In the genomic region with DNA sequence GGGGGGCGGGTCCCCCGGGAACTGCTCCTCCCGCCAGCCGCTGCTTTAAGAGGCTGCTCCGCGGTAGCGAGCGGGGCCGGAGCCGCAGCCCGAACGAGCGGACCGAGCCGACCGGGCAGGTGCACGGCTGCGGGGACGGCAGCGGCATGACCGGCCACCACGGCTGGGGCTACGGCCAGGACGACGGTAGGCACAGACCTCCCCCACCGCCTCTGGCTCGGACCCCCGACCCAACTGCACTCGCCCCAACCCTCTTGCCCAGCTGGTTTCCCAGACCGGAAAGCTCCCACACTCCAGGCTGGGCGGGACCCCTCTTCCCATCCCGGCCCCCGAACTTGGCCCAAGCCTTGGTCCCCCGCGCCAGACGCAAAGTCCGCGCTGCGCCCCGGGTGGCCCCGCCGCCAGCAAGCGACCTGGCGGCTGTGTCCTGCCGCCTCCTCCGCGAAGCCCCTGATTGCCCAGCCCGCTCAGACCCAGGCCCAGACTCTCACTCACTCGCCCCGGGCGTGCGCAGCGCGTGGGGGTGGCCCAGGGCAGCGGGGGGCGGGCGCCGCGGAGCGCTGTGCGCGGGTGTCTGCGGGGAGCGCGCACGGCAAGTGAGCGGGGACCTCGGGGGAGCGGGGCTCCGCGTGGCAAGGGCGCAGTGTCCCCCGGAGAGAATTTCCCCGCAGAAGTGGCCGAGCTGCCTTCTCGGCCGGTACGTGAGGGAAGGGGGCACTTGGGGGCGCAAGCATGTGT, we compare ENCODE assay signal across 8 cellular contexts. TPM values are rescaled to one million over a fixed set of nuclear protein-coding genes. Genes with fewer than 3 reads are reported as not detected.
A peak's percentile ranks its signal among the peaks of the same experiment; 100 is the strongest.
DNase-seq lines count a peak whose midpoint lies in the region; ATAC-seq and TF ChIP-seq lines count a peak whose summit lies in the region.

A gene (plus strand): TSS at position 73 of the 738 bp plus-strand sequence. CDS start 74 bp downstream, at position 147.

- peak within 1 kb of the TSS; percentile 62 for H3K4me3 Mint-ChIP-seq in T-helper 1 cell treated with Interleukin-12 subunit alpha and Interleukin-12 subunit beta and Interleukin-4 antibody, amounts not matched to agents 30 μg/mL and 1 μg/mL, for 36 hours

- no peaks in the 10 kb centered on the region for H3K36me3 Mint-ChIP-seq in T-helper 1 cell treated with Interleukin-12 subunit alpha and Interleukin-12 subunit beta and Interleukin-4 antibody, amounts not matched to agents 30 μg/mL and 1 μg/mL, for 36 hours (ENCODE audit: low read depth)

- H3K4me1 ChIP-seq in left lung (peaks cover 11 to 12% of the 10 kb centered on the region in 2 donors), stomach (peaks cover 14 to 20% (median 16%) of the 10 kb centered on the region in 4 donors)

- H3K27ac ChIP-seq in left lung (no peak within 1 kb of the TSS), stomach (no peak within 1 kb of the TSS)

- no peak for TF ChIP-seq POLR2A in stomach (IDR thresholded peaks at IDR 0.05)

- no peaks in the 10 kb centered on the region for H3K36me3 ChIP-seq in left lung
- H3K36me3 ChIP-seq in stomach: no peaks in the 10 kb centered on the region

- H3K27ac Mint-ChIP-seq in T-helper 1 cell treated with Interleukin-12 subunit alpha and Interleukin-12 subunit beta and Interleukin-4 antibody, amounts not matched to agents 30 μg/mL and 1 μg/mL, for 36 hours: no peak within 1 kb of the TSS

- TF ChIP-seq EP300 in stomach (IDR thresholded peaks at IDR 0.05): no peak

- H3K4me3 ChIP-seq in cardiac fibroblast (replicated peaks in 1 of 2; ENCODE audit: low read depth in 2 of 2, low read length in 2 of 2) (peak within 1 kb of the TSS; percentile 21 to 27), left lung (peak within 1 kb of the TSS; percentile 22 to 23), stomach (peak within 1 kb of the TSS; percentile 40 to 65 (median 48))

- H3K4me1 Mint-ChIP-seq in T-helper 1 cell treated with Interleukin-12 subunit alpha and Interleukin-12 subunit beta and Interleukin-4 antibody, amounts not matched to agents 30 μg/mL and 1 μg/mL, for 36 hours (ENCODE audit: low read depth): peaks cover 13% of the 10 kb centered on the region

- H3K9me3 ChIP-seq in left lung: no peaks in the 10 kb centered on the region
- no peaks in the 10 kb centered on the region for H3K9me3 ChIP-seq in stomach

- ATAC-seq in left lung: peak; percentile 68
- ATAC-seq in GM18909 (IDR thresholded peaks at IDR 0.05; ENCODE audit: poor library complexity, unreplicated experiment): no peak
- no peak for ATAC-seq in HG02852 (IDR thresholded peaks at IDR 0.05; ENCODE audit: unreplicated experiment)

- DNase-seq in T-helper 1 cell (no peak), cardiac fibroblast (ENCODE audit: low read depth in 2 of 2) (no peak), left lung (peak in 1 of 2 donors; percentile 79), stomach (no peak), 8988T (no peak)

- WGBS in stomach, 5 donors: 1 to 3% (median 2%) methylated on average over 21 to 79 of the region's 79 CpGs

- peaks cover 51% of the 10 kb centered on the region for H3K27me3 Mint-ChIP-seq in T-helper 1 cell treated with Interleukin-12 subunit alpha and Interleukin-12 subunit beta and Interleukin-4 antibody, amounts not matched to agents 30 μg/mL and 1 μg/mL, for 36 hours (ENCODE audit: low read depth)

- no peaks in the 10 kb centered on the region for H3K9me3 Mint-ChIP-seq in T-helper 1 cell treated with Interleukin-12 subunit alpha and Interleukin-12 subunit beta and Interleukin-4 antibody, amounts not matched to agents 30 μg/mL and 1 μg/mL, for 36 hours

- TF ChIP-seq CTCF in cardiac fibroblast (IDR thresholded peaks at IDR 0.05; ENCODE audit: low read depth, low read length) (no peak), left lung (IDR thresholded peaks at IDR 0.05) (no peak), stomach (IDR thresholded peaks at IDR 0.05) (no peak)

- intact Hi-C loops in left lung (cut with DNase I) (no loop called here), stomach (cut with DNase I; ENCODE audit: low total_unique reads) (no loop called here)

- H3K27me3 ChIP-seq in left lung (peaks cover 23 to 44% of the 10 kb centered on the region in 2 donors), stomach (peaks cover 5 to 61% (median 36%) of the 10 kb centered on the region in 3 donors)

RNA-seq across cellular contexts. Expression of the gene that starts here (rescaled TPM):
- not detected for total RNA-seq in left lung
- 10 to 100 TPM in 1 of 5 donors, under 1 TPM in 1, not detected in 3; 0.55 to 27.8 TPM for total RNA-seq in stomach
- under 1 TPM in 1 of 3 donors, not detected in 2; 0.10 TPM for polyA plus RNA-seq in stomach

Comparison
In these comparisons a context has a peak if more than half of its experiments do, and no peak if none do; other contexts are left out.
1. Peak in ATAC-seq and H3K4me3 ChIP-seq in left lung; RNA of the gene not detected or under 1 TPM.